17 cellular contexts compared by ENCODE assay signal in genomic region chr2:144434865-144435264, GRCh38.
DNase-seq lines count a peak whose midpoint lies in the region; ATAC-seq, FAIRE-seq and TF ChIP-seq lines count a peak whose summit lies in the region.
"Had no signal": no experiment of that assay in that cellular context is flagged by ENCODE, and none has a peak within 500 bp of the region (broad histone marks: within the 10 kb centered on the region; RNA-seq: fewer than 3 reads in every experiment).

No MANE protein-coding gene starts in this region.

- no peak overlapping the region for H3K18ac ChIP-seq in mesendoderm (ENCODE audit: low read length)

- no peak overlapping the region for H3K4ac ChIP-seq in mesendoderm (ENCODE audit: low read depth, low read length)

- peak overlapping the region; percentile 47 for H3K27ac ChIP-seq in HL-60 (replicated peaks)
- H3K27ac ChIP-seq in K562 (ENCODE audit: extremely low read depth, low read depth, low read length) = no peak overlapping the region
- H3K27ac ChIP-seq in mesendoderm (ENCODE audit: low read depth, low read length) = no peak overlapping the region
- H3K27ac ChIP-seq in testis = peak overlapping the region; percentile 27 to 69

- H3K4me2 ChIP-seq in K562 (ENCODE audit: insufficient read depth, low read length) (no peak overlapping the region), mesendoderm (ENCODE audit: low read length) (no peak overlapping the region)

- in situ Hi-C loops in K562 (cut with MboI) = no loop called here

- 74% methylated on average over 2 of the region's 2 CpGs for WGBS in K562 (ENCODE audit: insufficient coverage, low coverage, missing lambda C conversion rate)
- no CpG with 5 or more reads among the region's 2 CpGs for WGBS in mesendoderm (ENCODE audit: extremely low coverage, insufficient coverage, low lambda C conversion rate)
- WGBS in testis, 2 donors = 59 to 69% methylated on average over 2 of the region's 2 CpGs

- TF ChIP-seq POLR2A in K562 (conservative IDR thresholded peaks at IDR 0.05) (no peak), testis (IDR thresholded peaks at IDR 0.05) (no peak)

- no peak overlapping the region for H3K56ac ChIP-seq in mesendoderm (ENCODE audit: low read length)

- no peak overlapping the region for H3K9ac ChIP-seq in K562 (ENCODE audit: insufficient read depth in 1 of 2, low read depth in 2 of 2, low read length in 2 of 2)
- H3K9ac ChIP-seq in mesendoderm (ENCODE audit: low read length) = no peak overlapping the region

- no peak overlapping the region for H2BK5ac ChIP-seq in mesendoderm (ENCODE audit: low read length)

- no peak overlapping the region for H2BK120ac ChIP-seq in mesendoderm (ENCODE audit: low read depth, low read length)

- intact Hi-C loops in K562 (cut with micrococcal nuclease) = no loop called here
- intact Hi-C loops in testis (cut with DNase I; ENCODE audit: low total_unique reads) = loop anchor here (10.0 kb wide), 1 partner anchor 80 kb away; no protein-coding TSS in a partner anchor

- POLR2A ChIA-PET in K562 (lab: Yijun Ruan, JAX) = interaction anchor here (1.6 kb wide), 1 partner anchor 10 kb away, joined by 5 read pairs; no protein-coding TSS in a partner anchor

- TF ChIP-seq RAD21 in K562 (CRISPR knock-in tag; conservative IDR thresholded peaks at IDR 0.05 in 1 of 2, IDR thresholded peaks at IDR 0.05 in 1 of 2) = no peak

- peak overlapping the region; percentile 57 for H2BK15ac ChIP-seq in mesendoderm (replicated peaks; ENCODE audit: low read depth)

- CTCF ChIA-PET in K562 (lab: Yijun Ruan, JAX; ENCODE audit: low intra/inter-chr PET ratio) = no interaction called here

- no peaks in the 10 kb centered on the region for H3K9me3 ChIP-seq in K562 (replicated peaks; ENCODE audit: control insufficient read depth, insufficient read depth, low read depth, low read length)
- no peaks in the 10 kb centered on the region for H3K9me3 ChIP-seq in testis

- no peak overlapping the region for H3K4me3 ChIP-seq in HL-60 (replicated peaks; ENCODE audit: insufficient read depth, low read length)
- H3K4me3 ChIP-seq in K562 = no peak overlapping the region
- H3K4me3 ChIP-seq in mesendoderm (ENCODE audit: low read length) = no peak overlapping the region
- H3K4me3 ChIP-seq in testis = no peak overlapping the region

- H3K9me1 ChIP-seq in K562 (ENCODE audit: control insufficient read depth, insufficient read depth, low read length) = peaks cover 3% of the 10 kb centered on the region

- H3K36me3 ChIP-seq in K562 (ENCODE audit: control insufficient read depth, insufficient read depth, low read length) (peaks cover 82% of the 10 kb centered on the region), mesendoderm (ENCODE audit: control insufficient read depth, insufficient read depth, low read length) (no peaks in the 10 kb centered on the region), testis (ENCODE audit: low read depth, missing control alignments) (no peaks in the 10 kb centered on the region)

- no peak overlapping the region for H2AK5ac ChIP-seq in mesendoderm (ENCODE audit: low read length)

- no peaks in the 10 kb centered on the region for H4K20me1 ChIP-seq in K562 (replicated peaks; ENCODE audit: control insufficient read depth, insufficient read depth, low read length)

- H3K4me1 ChIP-seq in K562 (replicated peaks in 1 of 2; ENCODE audit: control insufficient read depth in 2 of 2, insufficient read depth in 2 of 2, low read length in 2 of 2) (peaks cover 0 to 35% of the 10 kb centered on the region in 2 experiments; a peak in 4 of 5 replicates), mesendoderm (ENCODE audit: control insufficient read depth, low read depth, low read length) (peaks cover 2% of the 10 kb centered on the region), testis (peaks cover 49% of the 10 kb centered on the region)

- no peak overlapping the region for H3K23ac ChIP-seq in mesendoderm (ENCODE audit: low read length)

- DNase-seq in HL-60 (ENCODE audit: low read depth in 1 of 2, low spot score in 1 of 2) (no peak), K562 (ENCODE audit: extremely low read depth in 1 of 4, low spot score in 3 of 4) (no peak), mesendoderm (no peak), testis (no peak), amniotic stem cell (lab: John Stamatoyannopoulos, UW) (no peak)
- DNase-seq in central memory CD4-positive, alpha-beta T cell = no peak
- DNase-seq: CD8-positive, alpha-beta memory T cell; DMS79 treated with DMSO at 0.1 percent for 48 hours; GOT3; NCI-H1048; NCI-H1436 treated with DMSO at 0.1 percent for 48 hours; NCI-H2029 treated with DMSO at 0.1 percent for 48 hours; NCI-H510A; NCI-H774 had no signal

- H2AFZ ChIP-seq in K562 (ENCODE audit: low read depth, low read length) = no peak overlapping the region

- H4K5ac ChIP-seq in mesendoderm (ENCODE audit: low read length) = no peak overlapping the region

- H4K8ac ChIP-seq in mesendoderm (ENCODE audit: low read depth, low read length) = no peak overlapping the region

- no peaks in the 10 kb centered on the region for H3K27me3 ChIP-seq in HL-60 (ENCODE audit: insufficient read depth, poor library complexity, severe bottlenecking)
- no peaks in the 10 kb centered on the region for H3K27me3 ChIP-seq in K562 (ENCODE audit: control insufficient read depth in 2 of 2, insufficient read depth in 2 of 2, low read length in 2 of 2)
- H3K27me3 ChIP-seq in mesendoderm (ENCODE audit: insufficient read depth, low read length, poor library complexity) = no peaks in the 10 kb centered on the region
- no peaks in the 10 kb centered on the region for H3K27me3 ChIP-seq in testis

- no TSS peak for BruUV-seq in K562 (replicated peaks; lab: Mats Ljungman, UMichigan)

- H3K79me1 ChIP-seq in mesendoderm (ENCODE audit: low read length) = no peaks in the 10 kb centered on the region

- FAIRE-seq in K562 (lab: Jason Lieb, UNC) = no peak
- FAIRE-seq: D721Med, GM18507 had no signal

- no peak for ATAC-seq in K562
- ATAC-seq in GM19452 (IDR thresholded peaks at IDR 0.05; ENCODE audit: unreplicated experiment) = no peak

- TF ChIP-seq EP300 in K562 (IDR thresholded peaks at IDR 0.05; ENCODE audit: low read length) = no peak

- no peak for TF ChIP-seq CTCF in HL-60 (IDR thresholded peaks at IDR 0.05; ENCODE audit: insufficient read depth, low read length)
- no peak for TF ChIP-seq CTCF in K562 (IDR thresholded peaks at IDR 0.05 in 2 of 3, conservative IDR thresholded peaks at IDR 0.05 in 1 of 3; ENCODE audit: insufficient read depth in 2 of 3, low read depth in 1 of 3, low read length in 3 of 3)
- TF ChIP-seq CTCF in testis (IDR thresholded peaks at IDR 0.05) = no peak

- H3K79me2 ChIP-seq in K562 (ENCODE audit: control insufficient read depth, insufficient read depth, low read length) = peaks cover 100% of the 10 kb centered on the region
- no peaks in the 10 kb centered on the region for H3K79me2 ChIP-seq in mesendoderm (ENCODE audit: control insufficient read depth, insufficient read depth, low read length)

TF ChIP-seq in K562, 482 proteins besides CTCF, POLR2A, EP300 and RAD21 (continues in another document):
- peak; percentile 15; the same call in 1 of the 2 replicates for TF ChIP-seq RFX1 (IDR thresholded peaks at IDR 0.05)
- no peak for TF ChIP-seq THRB (CRISPR knock-in tag; conservative IDR thresholded peaks at IDR 0.05)
- TF ChIP-seq ZBTB26 (CRISPR knock-in tag; IDR thresholded peaks at IDR 0.05) = no peak
- 0 out of 2 replicates have a peak, but pooled peaks have one; percentile 8 for TF ChIP-seq POLR2AphosphoS5 (IDR thresholded peaks at IDR 0.05; ENCODE audit: control insufficient read depth, insufficient read depth, low read depth, low read length)
- no peak for TF ChIP-seq ZBTB12 (CRISPR knock-in tag; IDR thresholded peaks at IDR 0.05)
- no peak for TF ChIP-seq ZNF398 (CRISPR knock-in tag; IDR thresholded peaks at IDR 0.05)

Comparison
In these comparisons a context has a peak if more than half of its experiments do, and no peak if none do; other contexts are left out.
1. H3K27ac ChIP-seq: peak in HL-60 (single experiment) and testis (2 of 2); none in K562 (single experiment) and mesendoderm (single experiment).